ENCODE assay signal across 27 cellular contexts in the genomic region with DNA sequence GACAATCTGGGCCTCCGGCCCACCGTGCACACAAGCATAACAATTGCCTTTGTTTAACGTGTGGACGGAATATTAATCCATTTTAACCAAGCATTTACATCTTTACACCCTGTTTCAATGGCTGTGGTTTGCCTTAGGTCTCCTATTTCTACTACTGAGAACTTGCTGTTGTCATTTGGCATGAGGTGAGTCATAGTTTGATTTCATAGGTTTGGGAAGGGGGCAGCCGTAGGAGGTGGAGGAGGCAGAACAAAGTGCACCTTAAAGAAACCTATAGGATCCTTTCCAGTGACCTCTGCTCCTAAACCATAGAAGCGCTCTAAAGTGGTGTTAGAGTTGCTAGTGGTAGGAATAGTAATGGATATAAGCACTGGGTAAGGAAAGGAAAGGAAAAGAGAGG.
"Had no signal": no experiment of that assay in that cellular context is flagged by ENCODE, and none has a peak within 500 bp of the region (broad histone marks: within the 10 kb centered on the region; RNA-seq: fewer than 3 reads in every experiment).

No MANE protein-coding gene starts in this region.

- ATAC-seq: psoas muscle; right cardiac atrium; right lobe of liver; stimulated activated effector memory CD8-positive, alpha-beta T cell treated with anti-CD3 and anti-CD28 coated beads, Interleukin-12 subunit alpha, Interleukin-12 subunit beta, amount 100 ng/mL, for 72 hours; stimulated activated naive B cell treated with anti-CD40 and anti-IgM and Interleukin-4, amounts not matched to agents 10 μg/mL and 1 μg/mL and 100 μg/mL, for 72 hours had no signal

- H3K4me3 Mint-ChIP-seq: nephron; neural progenitor cell; stimulated activated effector memory CD8-positive, alpha-beta T cell treated with anti-CD3 and anti-CD28 coated beads, Interleukin-12 subunit alpha, Interleukin-12 subunit beta, amount 100 ng/mL, for 72 hours; stimulated activated naive B cell treated with anti-CD40 and anti-IgM and Interleukin-4, amounts not matched to agents 10 μg/mL and 1 μg/mL and 100 μg/mL, for 72 hours; stimulated activated naive CD8-positive, alpha-beta T cell treated with anti-CD3 and anti-CD28 coated beads, Interleukin-15, Interleukin-2, amounts not matched to agents 100 ng/mL and 50 ng/mL, for 24 hours had no signal

- H3K27ac Mint-ChIP-seq: nephron; neural progenitor cell; progenitor cell of endocrine pancreas; stimulated activated effector memory CD8-positive, alpha-beta T cell treated with anti-CD3 and anti-CD28 coated beads, Interleukin-12 subunit alpha, Interleukin-12 subunit beta, amount 100 ng/mL, for 72 hours; stimulated activated naive B cell treated with anti-CD40 and anti-IgM and Interleukin-4, amounts not matched to agents 10 μg/mL and 1 μg/mL and 100 μg/mL, for 72 hours; stimulated activated naive CD8-positive, alpha-beta T cell treated with anti-CD3 and anti-CD28 coated beads, Interleukin-15, Interleukin-2, amounts not matched to agents 100 ng/mL and 50 ng/mL, for 24 hours had no signal

- DNase-seq: occipital lobe; ovary; posterior cingulate gyrus; psoas muscle; right cardiac atrium; right lobe of liver; sigmoid colon; small intestine; stimulated activated CD4-positive, alpha-beta T cell treated with anti-CD3 and anti-CD28 coated beads, Interleukin-15, amount 100 ng/mL, for 24 hours; stimulated activated CD4-positive, alpha-beta T cell treated with anti-CD3 and anti-CD28 coated beads, Interleukin-2, amount 100 ng/mL, for 24 hours; stimulated activated CD4-positive, alpha-beta T cell treated with anti-CD3 and anti-CD28 coated beads, Interleukin-2, amount 100 ng/mL, for 48 hours; stimulated activated CD4-positive, alpha-beta T cell treated with anti-CD3 and anti-CD28 coated beads, Interleukin-4, amount 100 ng/mL, for 24 hours; stimulated activated naive B cell treated with anti-CD40 and anti-IgM and Interleukin-4, amounts not matched to agents 10 μg/mL and 1 μg/mL and 100 μg/mL, for 72 hours; stimulated activated naive CD4-positive, alpha-beta T cell treated with Interleukin-2 at 50 U/mL for 16 hours; stomach; thyroid gland; trophoblast cell; upper lobe of left lung had no signal

- H3K79me2 ChIP-seq: parathyroid adenoma had no signal

- H3K36me3 ChIP-seq: neural progenitor cell, ovary, right lobe of liver, sigmoid colon, thoracic aorta, thyroid gland, upper lobe of left lung, vagina had no signal

- H3K9me3 ChIP-seq: right lobe of liver, thyroid gland, vagina had no signal

- H3K27me3 ChIP-seq: neural progenitor cell, ovary, right lobe of liver, sigmoid colon, stomach, thyroid gland, tibial nerve, upper lobe of left lung, vagina had no signal

- H3K4me3 ChIP-seq: neural progenitor cell, ovary, psoas muscle, right lobe of liver, sigmoid colon, stomach, thoracic aorta, thyroid gland, tibial nerve, upper lobe of left lung, vagina had no signal

- H3K27ac ChIP-seq: neural progenitor cell, ovary, parathyroid adenoma, psoas muscle, right lobe of liver, sigmoid colon, stomach, thoracic aorta, thyroid gland, tibial nerve, upper lobe of left lung, vagina had no signal

- H3K9ac ChIP-seq: neural progenitor cell, parathyroid adenoma had no signal

- H2AFZ ChIP-seq: neural progenitor cell, parathyroid adenoma had no signal

- H3K36me3 Mint-ChIP-seq: stimulated activated effector memory CD8-positive, alpha-beta T cell treated with anti-CD3 and anti-CD28 coated beads, Interleukin-12 subunit alpha, Interleukin-12 subunit beta, amount 100 ng/mL, for 72 hours had no signal

- H3K4me1 Mint-ChIP-seq: stimulated activated effector memory CD8-positive, alpha-beta T cell treated with anti-CD3 and anti-CD28 coated beads, Interleukin-12 subunit alpha, Interleukin-12 subunit beta, amount 100 ng/mL, for 72 hours had no signal

- H3K27me3 Mint-ChIP-seq: progenitor cell of endocrine pancreas; stimulated activated naive B cell treated with anti-CD40 and anti-IgM and Interleukin-4, amounts not matched to agents 10 μg/mL and 1 μg/mL and 100 μg/mL, for 72 hours; stimulated activated naive CD8-positive, alpha-beta T cell treated with anti-CD3 and anti-CD28 coated beads, Interleukin-15, Interleukin-2, amounts not matched to agents 100 ng/mL and 50 ng/mL, for 24 hours had no signal

- H3K4me1 ChIP-seq: psoas muscle, sigmoid colon had no signal

- H3K4me2 ChIP-seq: neural progenitor cell had no signal
